In the genomic region with DNA sequence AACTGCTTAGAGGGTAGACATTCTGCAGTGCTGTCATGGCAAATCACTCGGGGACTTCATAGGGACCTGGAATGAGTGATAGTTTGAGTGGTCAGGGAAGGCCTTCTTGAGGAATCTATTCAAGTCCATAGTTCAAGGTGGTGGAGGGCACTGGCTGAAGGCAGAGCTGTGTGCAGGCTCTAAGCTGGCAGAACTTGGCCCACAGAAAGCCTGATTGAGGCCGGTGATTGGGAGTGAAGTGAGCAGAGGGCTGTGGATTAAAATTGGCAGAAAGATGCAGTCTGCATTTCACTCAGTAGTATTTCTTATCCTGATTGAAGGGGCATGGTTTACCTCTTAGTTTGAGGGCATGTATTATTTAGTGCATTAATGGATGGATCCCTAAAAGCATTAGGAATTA, we compare ENCODE assay signal across 16 cellular contexts. TPM values are rescaled to one million over a fixed set of nuclear protein-coding genes. Genes with fewer than 3 reads are reported as not detected.
DNase-seq lines count a peak whose midpoint lies in the region; ATAC-seq and TF ChIP-seq lines count a peak whose summit lies in the region.
"Had no signal": no experiment of that assay in that cellular context is flagged by ENCODE, and none has a peak within 500 bp of the region (broad histone marks: within the 10 kb centered on the region; RNA-seq: fewer than 3 reads in every experiment).

No MANE protein-coding gene starts in this region.

- no peaks in the 10 kb centered on the region for H3K9me2 ChIP-seq in PC-3 (replicated peaks; ENCODE audit: low read length)

- CTCF ChIA-PET in Caco-2 (lab: Charles Lee) = no interaction called here
- CTCF ChIA-PET in PC-3 (lab: Charles Lee) = no interaction called here

- peaks cover 55% of the 10 kb centered on the region for H3K4me1 ChIP-seq in Caco-2
- peaks cover 23% of the 10 kb centered on the region for H3K4me1 ChIP-seq in PC-3 (ENCODE audit: insufficient read depth, low read length)
- H3K4me1 ChIP-seq in iPS-20b (ENCODE audit: insufficient read depth, low read length) = peaks cover 49% of the 10 kb centered on the region

- H3K9me3 Mint-ChIP-seq in Caco-2 (ENCODE audit: unreplicated experiment) (no peaks in the 10 kb centered on the region), progenitor cell of endocrine pancreas (ENCODE audit: low read depth) (no peaks in the 10 kb centered on the region)
- no peaks in the 10 kb centered on the region for H3K9me3 Mint-ChIP-seq in activated T-cell treated with anti-CD3 and anti-CD28 coated beads, Interleukin-2, amount 50 U/mL, for 24 hours
- H3K9me3 Mint-ChIP-seq: activated CD4-positive, alpha-beta memory T cell treated with anti-CD3 and anti-CD28 coated beads for 36 hours had no signal

- peak overlapping the region; percentile 68 for H3K4me2 ChIP-seq in PC-3 (ENCODE audit: low read length)

- H3K27me3 ChIP-seq in Caco-2 (replicated peaks; ENCODE audit: control insufficient read depth, insufficient read depth, low read length) = no peaks in the 10 kb centered on the region
- H3K27me3 ChIP-seq in PC-3 (ENCODE audit: low read length) = no peaks in the 10 kb centered on the region
- no peaks in the 10 kb centered on the region for H3K27me3 ChIP-seq in iPS-20b (ENCODE audit: insufficient read depth, low read length)
- H3K27me3 ChIP-seq: heart left ventricle, SJCRH30, vagina had no signal

- ATAC-seq in PC-3 (no peak), GM21619 (IDR thresholded peaks at IDR 0.05; ENCODE audit: unreplicated experiment) (no peak)

- DNase-seq in Caco-2 = no peak
- DNase-seq in PC-3 = no peak
- no peak for DNase-seq in progenitor cell of endocrine pancreas (ENCODE audit: low spot score, unreplicated experiment)
- DNase-seq in mesenteric fat pad (ENCODE audit: low spot score) = no peak
- DNase-seq in activated T-cell treated with anti-CD3 and anti-CD28 coated beads, Interleukin-2, amount 50 U/mL, for 24 hours = no peak
- DNase-seq: activated CD4-positive, alpha-beta memory T cell treated with anti-CD3 and anti-CD28 coated beads for 36 hours; anterior cingulate cortex; heart left ventricle; NCI-H1417 treated with DMSO at 0.1 percent for 48 hours; NK-92 treated with Interleukin-12 subunit alpha and Interleukin-12 subunit beta, amount 100 ng/mL, for 24 hours; SJCRH30; stimulated activated naive CD4-positive, alpha-beta T cell had no signal

- H3K4me1 Mint-ChIP-seq in Caco-2 (ENCODE audit: low read depth, unreplicated experiment) = peaks cover 44% of the 10 kb centered on the region
- H3K4me1 Mint-ChIP-seq in progenitor cell of endocrine pancreas (ENCODE audit: low read depth) = peaks cover 53% of the 10 kb centered on the region
- H3K4me1 Mint-ChIP-seq in activated T-cell treated with anti-CD3 and anti-CD28 coated beads, Interleukin-2, amount 50 U/mL, for 24 hours (ENCODE audit: low read depth) = peaks cover 18% of the 10 kb centered on the region

- POLR2A ChIA-PET in Caco-2 (lab: Charles Lee) = no interaction called here
- POLR2A ChIA-PET in PC-3 (lab: Charles Lee; ENCODE audit: unreplicated experiment) = no interaction called here

- no peaks in the 10 kb centered on the region for H3K27me3 Mint-ChIP-seq in Caco-2 (ENCODE audit: insufficient read depth, unreplicated experiment)
- H3K27me3 Mint-ChIP-seq in progenitor cell of endocrine pancreas = no peaks in the 10 kb centered on the region
- no peaks in the 10 kb centered on the region for H3K27me3 Mint-ChIP-seq in activated T-cell treated with anti-CD3 and anti-CD28 coated beads, Interleukin-2, amount 50 U/mL, for 24 hours
- H3K27me3 Mint-ChIP-seq: activated CD4-positive, alpha-beta memory T cell treated with anti-CD3 and anti-CD28 coated beads for 36 hours had no signal

- no peak overlapping the region for H3K27ac ChIP-seq in PC-3 (ENCODE audit: low read length)
- no peak overlapping the region for H3K27ac ChIP-seq in iPS-20b (ENCODE audit: low read length)
- H3K27ac ChIP-seq: coronary artery, SJCRH30, vagina had no signal

- H3K36me3 Mint-ChIP-seq in Caco-2 (ENCODE audit: insufficient read depth, unreplicated experiment) (peaks cover 45% of the 10 kb centered on the region), progenitor cell of endocrine pancreas (ENCODE audit: insufficient read depth) (peaks cover 10% of the 10 kb centered on the region)
- no peaks in the 10 kb centered on the region for H3K36me3 Mint-ChIP-seq in activated T-cell treated with anti-CD3 and anti-CD28 coated beads, Interleukin-2, amount 50 U/mL, for 24 hours (ENCODE audit: low read depth)
- H3K36me3 Mint-ChIP-seq: activated CD4-positive, alpha-beta memory T cell treated with anti-CD3 and anti-CD28 coated beads for 36 hours had no signal

- H3K36me3 ChIP-seq in Caco-2 (ENCODE audit: control insufficient read depth, insufficient read depth, low read length) (0 out of 2 replicates have a peak, but pooled peaks cover 1% of the 10 kb centered on the region), PC-3 (ENCODE audit: low read depth, low read length) (no peaks in the 10 kb centered on the region), iPS-20b (ENCODE audit: insufficient read depth, low read depth, low read length) (no peaks in the 10 kb centered on the region)
- H3K36me3 ChIP-seq: heart left ventricle, SJCRH30, vagina had no signal

- H3K4me3 Mint-ChIP-seq in Caco-2 (ENCODE audit: unreplicated experiment) (peak overlapping the region; percentile 83), progenitor cell of endocrine pancreas (ENCODE audit: low read depth) (peak overlapping the region; percentile 65)
- no peak overlapping the region for H3K4me3 Mint-ChIP-seq in activated T-cell treated with anti-CD3 and anti-CD28 coated beads, Interleukin-2, amount 50 U/mL, for 24 hours
- H3K4me3 Mint-ChIP-seq: activated CD4-positive, alpha-beta memory T cell treated with anti-CD3 and anti-CD28 coated beads for 36 hours had no signal

- no peaks in the 10 kb centered on the region for H4K20me1 ChIP-seq in PC-3 (ENCODE audit: low read length)

- intact Hi-C loops in Caco-2 (cut with micrococcal nuclease; ENCODE audit: unreplicated experiment) (loop anchor here (1.0 to 10.0 kb wide), 5 partner anchors 10 to 225 kb away; partner anchors contain the start of gene UTRN), PC-3 (cut with micrococcal nuclease) (no loop called here)

- peaks cover 69% of the 10 kb centered on the region for H3K79me2 ChIP-seq in PC-3 (ENCODE audit: low read length)

- H3K27ac Mint-ChIP-seq in Caco-2 (ENCODE audit: unreplicated experiment) = peak overlapping the region; percentile 89
- peak overlapping the region; percentile 97 for H3K27ac Mint-ChIP-seq in progenitor cell of endocrine pancreas
- H3K27ac Mint-ChIP-seq in activated T-cell treated with anti-CD3 and anti-CD28 coated beads, Interleukin-2, amount 50 U/mL, for 24 hours = no peak overlapping the region
- H3K27ac Mint-ChIP-seq: activated CD4-positive, alpha-beta memory T cell treated with anti-CD3 and anti-CD28 coated beads for 36 hours had no signal

- H3K9me3 ChIP-seq in Caco-2 (no peaks in the 10 kb centered on the region), PC-3 (ENCODE audit: low read length) (no peaks in the 10 kb centered on the region), iPS-20b (ENCODE audit: insufficient read depth, low read depth, low read length) (no peaks in the 10 kb centered on the region)
- H3K9me3 ChIP-seq: SJCRH30, vagina had no signal

- H3K4me3 ChIP-seq in Caco-2 (ENCODE audit: low read depth, low read length) = no peak overlapping the region
- no peak overlapping the region for H3K4me3 ChIP-seq in PC-3 (ENCODE audit: low read length)
- H3K4me3 ChIP-seq in iPS-20b (ENCODE audit: low read length) = 0 out of 2 replicates have a peak overlapping the region, but pooled peaks have one; percentile 47
- H3K4me3 ChIP-seq: coronary artery, heart left ventricle, SJCRH30 had no signal

- no TSS peak for BruUV-seq in Caco-2 (replicated peaks; lab: Mats Ljungman, UMichigan)
- BruUV-seq in PC-3 (replicated peaks; lab: Mats Ljungman, UMichigan) = no TSS peak

- H3K9ac ChIP-seq in PC-3 (ENCODE audit: low read length) (no peak overlapping the region), iPS-20b (ENCODE audit: low read depth, low read length) (peak overlapping the region; percentile 39; the same call in 1 of the 2 replicates)

- no peaks in the 10 kb centered on the region for H3F3A ChIP-seq in PC-3 (ENCODE audit: low read length, unreplicated experiment)

- no peak for TF ChIP-seq CTCF in Caco-2 (IDR thresholded peaks at IDR 0.05; ENCODE audit: insufficient read depth in 1 of 2, low read depth in 1 of 2, low read length in 1 of 2, severe bottlenecking in 1 of 2, unreplicated experiment in 1 of 2)
- TF ChIP-seq CTCF in PC-3 (conservative IDR thresholded peaks at IDR 0.05; ENCODE audit: low read depth, low read length) = no peak
- TF ChIP-seq CTCF in progenitor cell of endocrine pancreas (IDR thresholded peaks at IDR 0.05; ENCODE audit: unreplicated experiment) = no peak

- no peak overlapping the region for H2AFZ ChIP-seq in PC-3 (ENCODE audit: low read length)

RNA-seq across cellular contexts. Expression of gene UTRN, which starts 44.9 kb away (rescaled TPM):
- 216 and 233 TPM in 2 replicates for total RNA-seq in Caco-2 (2022)
- total RNA-seq in PC-3 (2014; rRNA removed) = 49.0 and 58.3 TPM in 2 replicates
- 249 and 263 TPM in 2 replicates for total RNA-seq in progenitor cell of endocrine pancreas
- 193 TPM for total RNA-seq in mesenteric fat pad
